In the genomic region with DNA sequence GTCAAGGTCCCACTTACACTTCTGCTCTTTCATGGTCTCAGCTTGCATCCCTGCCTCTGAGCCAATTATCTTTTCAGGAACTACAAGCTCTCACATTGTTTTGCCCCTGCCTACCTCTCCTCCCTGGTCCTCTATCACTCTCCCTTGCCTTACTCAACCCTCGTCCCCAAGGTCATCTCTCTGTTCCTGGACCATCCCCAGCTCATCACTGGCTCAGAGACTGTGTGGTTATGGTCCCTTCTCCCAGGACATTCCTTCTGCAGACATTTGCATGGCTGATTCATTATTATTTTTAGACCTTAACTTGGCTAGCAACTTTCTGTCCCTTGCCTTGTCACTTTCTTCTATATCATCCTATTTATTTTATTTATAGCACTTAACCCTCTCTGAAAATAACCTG, we compare ENCODE assay signal across 19 cellular contexts.
"Had no signal": no experiment of that assay in that cellular context is flagged by ENCODE, and none has a peak within 500 bp of the region (broad histone marks: within the 10 kb centered on the region; RNA-seq: fewer than 3 reads in every experiment).

No MANE protein-coding gene starts in this region.

- H3K4me3 ChIP-seq: breast epithelium, colonic mucosa, dorsolateral prefrontal cortex, skin epidermis, stomach, testis, uterus had no signal

- H3K27ac Mint-ChIP-seq: activated naive CD4-positive, alpha-beta T cell treated with anti-CD3 and anti-CD28 coated beads, Interleukin-2, amount 50 U/mL, for 72 hours; activated T-cell treated with anti-CD3 and anti-CD28 coated beads, Interleukin-2, amount 50 U/mL, for 24 hours; activated T-helper 17 cell treated with anti-CD3 and anti-CD28 coated beads, Interleukin-2, amount 50 U/mL, for 72 hours; effector memory CD8-positive, alpha-beta T cell; natural killer cell had no signal

- H3K9me3 Mint-ChIP-seq: activated naive CD4-positive, alpha-beta T cell treated with anti-CD3 and anti-CD28 coated beads, Interleukin-2, amount 50 U/mL, for 72 hours; activated T-cell treated with anti-CD3 and anti-CD28 coated beads, Interleukin-2, amount 50 U/mL, for 24 hours; activated T-helper 17 cell treated with anti-CD3 and anti-CD28 coated beads, Interleukin-2, amount 50 U/mL, for 72 hours; effector memory CD8-positive, alpha-beta T cell; natural killer cell had no signal

- H3K4me1 Mint-ChIP-seq: natural killer cell had no signal

- H3K9me3 ChIP-seq: breast epithelium, colonic mucosa, stomach, testis, uterus had no signal

- H3K36me3 ChIP-seq: breast epithelium, colonic mucosa, stomach, uterus had no signal

- H3K27me3 ChIP-seq: breast epithelium, colonic mucosa, testis, uterus had no signal

- FAIRE-seq: endothelial cell of umbilical vein, frontal cortex had no signal

- DNase-seq: activated T-cell treated with anti-CD3 and anti-CD28 coated beads, Interleukin-2, amount 50 U/mL, for 24 hours; colonic mucosa; dorsolateral prefrontal cortex; effector memory CD8-positive, alpha-beta T cell; head of caudate nucleus; islet precursor cell; natural killer cell; retina; stimulated activated CD4-positive, alpha-beta T cell treated with anti-CD3 and anti-CD28 coated beads, Interleukin-1b, Interleukin-23, amount 100 ng/mL, for 48 hours; stomach; testis; uterus had no signal

- ATAC-seq: activated naive CD4-positive, alpha-beta T cell treated with anti-CD3 and anti-CD28 coated beads, Interleukin-2, amount 50 U/mL, for 72 hours; activated T-helper 17 cell treated with anti-CD3 and anti-CD28 coated beads, Interleukin-2, amount 50 U/mL, for 72 hours; effector memory CD8-positive, alpha-beta T cell; esophagus mucosa; natural killer cell had no signal

- H3K36me3 Mint-ChIP-seq: activated naive CD4-positive, alpha-beta T cell treated with anti-CD3 and anti-CD28 coated beads, Interleukin-2, amount 50 U/mL, for 72 hours; natural killer cell had no signal

- H3K27ac ChIP-seq: breast epithelium, colonic mucosa, dorsolateral prefrontal cortex, skin epidermis, stomach, testis, uterus had no signal

- H3K4me3 Mint-ChIP-seq: activated T-cell treated with anti-CD3 and anti-CD28 coated beads, Interleukin-2, amount 50 U/mL, for 24 hours; activated T-helper 17 cell treated with anti-CD3 and anti-CD28 coated beads, Interleukin-2, amount 50 U/mL, for 72 hours; effector memory CD8-positive, alpha-beta T cell; natural killer cell had no signal

- H3K4me1 ChIP-seq: breast epithelium, colonic mucosa, stomach, testis had no signal
